32 cellular contexts compared by ENCODE assay signal in the genomic region with DNA sequence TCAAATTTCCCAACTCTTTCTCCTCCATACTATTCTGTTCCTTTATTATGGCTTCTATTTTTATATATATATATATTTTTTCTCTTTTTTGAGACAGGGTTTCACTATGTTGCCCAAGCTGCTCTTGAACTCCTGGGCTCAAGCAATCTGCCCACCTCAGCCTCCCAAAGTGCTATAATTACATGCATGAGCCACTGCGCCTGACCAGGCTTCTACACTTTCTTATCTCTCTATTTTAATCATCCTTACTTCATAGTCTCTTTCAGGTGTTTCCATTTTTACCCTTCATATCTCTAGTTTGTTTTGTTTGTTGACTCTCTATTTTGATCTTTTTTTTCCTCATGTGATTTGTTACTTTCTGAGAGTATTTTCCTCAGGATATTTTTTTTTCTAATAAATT. TPM values are rescaled to one million over a fixed set of nuclear protein-coding genes. Genes with fewer than 3 reads are reported as not detected.
"Had no signal": no experiment of that assay in that cellular context is flagged by ENCODE, and none has a peak within 500 bp of the region (broad histone marks: within the 10 kb centered on the region; RNA-seq: fewer than 3 reads in every experiment).

No MANE protein-coding gene starts in this region.

- H3K4me3 Mint-ChIP-seq: activated B cell treated with CpG ODN at 0.5 μM for 24 hours; activated CD4-positive, alpha-beta memory T cell treated with anti-CD3 and anti-CD28 coated beads, Interleukin-2, amount 10 ng/mL, durations not matched to agents 7 days and 5 days; activated CD4-positive, alpha-beta T cell treated with anti-CD3 and anti-CD28 coated beads, Interleukin-2, amount 10 ng/mL, durations not matched to agents 7 days and 5 days; activated naive CD4-positive, alpha-beta T cell treated with anti-CD3 and anti-CD28 coated beads, Interleukin-2, amount 10 ng/mL, durations not matched to agents 7 days and 5 days; activated naive CD8-positive, alpha-beta T cell treated with anti-CD3 and anti-CD28 coated beads, Interleukin-2, amount 10 ng/mL, durations not matched to agents 7 days and 5 days; activated T-cell treated with anti-CD3 and anti-CD28 coated beads, Interleukin-2, amount 50 U/mL, for 24 hours; activated T-cell treated with anti-CD3 and anti-CD28 coated beads, Interleukin-2, amount 50 U/mL, for 72 hours; brain; effector memory CD8-positive, alpha-beta T cell; T-helper 17 cell; T-helper 2 cell treated with Interferon-gamma antibody and Interleukin-4, amounts not matched to agents 5 μg/mL and 100 μg/mL, for 36 hours had no signal

- H3K9me3 Mint-ChIP-seq: activated B cell treated with CpG ODN at 0.5 μM for 24 hours; activated CD4-positive, alpha-beta memory T cell treated with anti-CD3 and anti-CD28 coated beads, Interleukin-2, amount 10 ng/mL, durations not matched to agents 7 days and 5 days; activated CD4-positive, alpha-beta T cell treated with anti-CD3 and anti-CD28 coated beads, Interleukin-2, amount 10 ng/mL, durations not matched to agents 7 days and 5 days; activated naive CD4-positive, alpha-beta T cell treated with anti-CD3 and anti-CD28 coated beads, Interleukin-2, amount 10 ng/mL, durations not matched to agents 7 days and 5 days; activated naive CD4-positive, alpha-beta T cell treated with anti-CD3 and anti-CD28 coated beads, Interleukin-2, amount 50 U/mL, for 72 hours; activated naive CD8-positive, alpha-beta T cell treated with anti-CD3 and anti-CD28 coated beads, Interleukin-2, amount 10 ng/mL, durations not matched to agents 7 days and 5 days; activated T-cell treated with anti-CD3 and anti-CD28 coated beads, Interleukin-2, amount 50 U/mL, for 24 hours; activated T-cell treated with anti-CD3 and anti-CD28 coated beads, Interleukin-2, amount 50 U/mL, for 72 hours; brain; effector memory CD8-positive, alpha-beta T cell; T-helper 2 cell treated with Interferon-gamma antibody and Interleukin-4, amounts not matched to agents 5 μg/mL and 100 μg/mL, for 36 hours had no signal

- H3K36me3 ChIP-seq: ascending aorta, breast epithelium, cardiac muscle cell, esophagus squamous epithelium, gastroesophageal sphincter, heart right ventricle, WERI-Rb-1 had no signal

- DNase-seq: activated B cell treated with CpG ODN at 0.5 μM for 24 hours; activated CD4-positive, alpha-beta memory T cell treated with anti-CD3 and anti-CD28 coated beads, Interleukin-2, amount 10 ng/mL, durations not matched to agents 7 days and 5 days; activated CD4-positive, alpha-beta T cell treated with anti-CD3 and anti-CD28 coated beads, Interleukin-2, amount 10 ng/mL, durations not matched to agents 7 days and 5 days; activated CD4-positive, alpha-beta T cell treated with anti-CD3 and anti-CD28 coated beads, Interleukin-2, amount 50 U/mL, for 4 hours; activated CD8-positive, alpha-beta memory T cell treated with anti-CD3 and anti-CD28 coated beads, Interleukin-2, amount 50 U/mL, for 48 hours; activated gamma-delta T cell; activated naive CD4-positive, alpha-beta T cell; activated naive CD4-positive, alpha-beta T cell treated with anti-CD3 and anti-CD28 coated beads, Interleukin-2, amount 10 ng/mL, durations not matched to agents 7 days and 5 days; activated naive CD8-positive, alpha-beta T cell treated with anti-CD3 and anti-CD28 coated beads, Interleukin-2, amount 10 ng/mL, durations not matched to agents 7 days and 5 days; activated T-cell treated with anti-CD3 and anti-CD28 coated beads for 4 hours; activated T-cell treated with anti-CD3 and anti-CD28 coated beads, Interleukin-2, amount 50 U/mL, for 24 hours; activated T-cell treated with anti-CD3 and anti-CD28 coated beads, Interleukin-2, amount 50 U/mL, for 72 hours; cortex of kidney; dermis blood vessel endothelial cell; effector CD4-positive, alpha-beta T cell; effector memory CD8-positive, alpha-beta T cell; esophagus squamous epithelium; foreskin melanocyte; heart right ventricle; T-helper 1 cell; T-helper 17 cell; T1000 had no signal

- H3K27ac Mint-ChIP-seq: activated CD4-positive, alpha-beta memory T cell treated with anti-CD3 and anti-CD28 coated beads, Interleukin-2, amount 10 ng/mL, durations not matched to agents 7 days and 5 days; activated CD4-positive, alpha-beta T cell treated with anti-CD3 and anti-CD28 coated beads, Interleukin-2, amount 10 ng/mL, durations not matched to agents 7 days and 5 days; activated naive CD4-positive, alpha-beta T cell treated with anti-CD3 and anti-CD28 coated beads, Interleukin-2, amount 10 ng/mL, durations not matched to agents 7 days and 5 days; activated naive CD8-positive, alpha-beta T cell treated with anti-CD3 and anti-CD28 coated beads, Interleukin-2, amount 10 ng/mL, durations not matched to agents 7 days and 5 days; activated T-cell treated with anti-CD3 and anti-CD28 coated beads, Interleukin-2, amount 50 U/mL, for 24 hours; activated T-cell treated with anti-CD3 and anti-CD28 coated beads, Interleukin-2, amount 50 U/mL, for 72 hours; brain; T-helper 17 cell; T-helper 2 cell treated with Interferon-gamma antibody and Interleukin-4, amounts not matched to agents 5 μg/mL and 100 μg/mL, for 36 hours had no signal

- H3K9me3 ChIP-seq: ascending aorta, breast epithelium, esophagus squamous epithelium, gastroesophageal sphincter, heart right ventricle had no signal

- ATAC-seq: activated CD4-positive, CD25-positive, alpha-beta regulatory T cell treated with anti-CD3 and anti-CD28 coated beads, Interleukin-2, amount 50 U/mL, for 24 hours; activated naive CD4-positive, alpha-beta T cell treated with anti-CD3 and anti-CD28 coated beads, Interleukin-2, amount 50 U/mL, for 72 hours; activated T-cell treated with anti-CD3 and anti-CD28 coated beads, Interleukin-2, amount 50 U/mL, for 72 hours; effector memory CD8-positive, alpha-beta T cell; gastroesophageal sphincter; heart right ventricle; T-helper 17 cell had no signal

- H3K27me3 ChIP-seq: ascending aorta, breast epithelium, cardiac muscle cell, heart right ventricle had no signal

- H3K27ac ChIP-seq: ascending aorta, breast epithelium, cardiac muscle cell, epithelial cell of prostate, esophagus squamous epithelium, gastroesophageal sphincter, heart right ventricle, WERI-Rb-1 had no signal

- H3K36me3 Mint-ChIP-seq: activated naive CD4-positive, alpha-beta T cell treated with anti-CD3 and anti-CD28 coated beads, Interleukin-2, amount 10 ng/mL, durations not matched to agents 7 days and 5 days; activated naive CD4-positive, alpha-beta T cell treated with anti-CD3 and anti-CD28 coated beads, Interleukin-2, amount 50 U/mL, for 72 hours; activated naive CD8-positive, alpha-beta T cell treated with anti-CD3 and anti-CD28 coated beads, Interleukin-2, amount 10 ng/mL, durations not matched to agents 7 days and 5 days had no signal

- H3K4me1 Mint-ChIP-seq: activated B cell treated with CpG ODN at 0.5 μM for 24 hours; activated CD4-positive, alpha-beta memory T cell treated with anti-CD3 and anti-CD28 coated beads, Interleukin-2, amount 10 ng/mL, durations not matched to agents 7 days and 5 days; activated CD4-positive, alpha-beta T cell treated with anti-CD3 and anti-CD28 coated beads, Interleukin-2, amount 10 ng/mL, durations not matched to agents 7 days and 5 days; activated naive CD4-positive, alpha-beta T cell treated with anti-CD3 and anti-CD28 coated beads, Interleukin-2, amount 10 ng/mL, durations not matched to agents 7 days and 5 days; activated naive CD8-positive, alpha-beta T cell treated with anti-CD3 and anti-CD28 coated beads, Interleukin-2, amount 10 ng/mL, durations not matched to agents 7 days and 5 days; brain had no signal

- H3K4me1 ChIP-seq: ascending aorta, breast epithelium, esophagus squamous epithelium, gastroesophageal sphincter had no signal

- H3K4me3 ChIP-seq: ascending aorta, breast epithelium, cardiac muscle cell, esophagus squamous epithelium, gastroesophageal sphincter, heart right ventricle had no signal

- H3K27me3 Mint-ChIP-seq: activated B cell treated with CpG ODN at 0.5 μM for 24 hours; activated CD4-positive, alpha-beta memory T cell treated with anti-CD3 and anti-CD28 coated beads, Interleukin-2, amount 10 ng/mL, durations not matched to agents 7 days and 5 days; activated CD4-positive, alpha-beta T cell treated with anti-CD3 and anti-CD28 coated beads, Interleukin-2, amount 10 ng/mL, durations not matched to agents 7 days and 5 days; activated T-cell treated with anti-CD3 and anti-CD28 coated beads, Interleukin-2, amount 50 U/mL, for 24 hours; brain; effector memory CD8-positive, alpha-beta T cell; T-helper 17 cell had no signal

RNA-seq across cellular contexts. Expression of a gene that starts 19.8 kb away (rescaled TPM):
- total RNA-seq: ascending aorta had no signal
